1 cellular context compared by ENCODE assay signal in genomic region chr2:9814129-9814868, GRCh38.
TF ChIP-seq lines count a peak whose summit lies in the region.

No MANE protein-coding gene starts in this region.

TF ChIP-seq in H1, 55 proteins besides CTCF, POLR2A, EP300 and RAD21 (continued from another document):
- TF ChIP-seq, protein P1, sequence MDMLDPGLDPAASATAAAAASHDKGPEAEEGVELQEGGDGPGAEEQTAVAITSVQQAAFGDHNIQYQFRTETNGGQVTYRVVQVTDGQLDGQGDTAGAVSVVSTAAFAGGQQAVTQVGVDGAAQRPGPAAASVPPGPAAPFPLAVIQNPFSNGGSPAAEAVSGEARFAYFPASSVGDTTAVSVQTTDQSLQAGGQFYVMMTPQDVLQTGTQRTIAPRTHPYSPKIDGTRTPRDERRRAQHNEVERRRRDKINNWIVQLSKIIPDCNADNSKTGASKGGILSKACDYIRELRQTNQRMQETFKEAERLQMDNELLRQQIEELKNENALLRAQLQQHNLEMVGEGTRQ (IDR thresholded peaks at IDR 0.05; ENCODE audit: low read length): peak; percentile 11; the same call in 1 of the 2 replicates
